20 cellular contexts compared by ENCODE assay signal in genomic region chr18:78798402-78799175, GRCh38.
"Had no signal": no experiment of that assay in that cellular context is flagged by ENCODE, and none has a peak within 500 bp of the region (broad histone marks: within the 10 kb centered on the region; RNA-seq: fewer than 3 reads in every experiment).

No MANE protein-coding gene starts in this region.

- ATAC-seq: heart right ventricle; mucosa of descending colon; naive thymus-derived CD4-positive, alpha-beta T cell; pancreas; psoas muscle; right lobe of liver; stimulated activated memory B cell treated with anti-CD40 and anti-IgM and Interleukin-4, amounts not matched to agents 10 μg/mL and 1 μg/mL and 100 μg/mL, for 72 hours had no signal

- H3K27ac ChIP-seq: heart right ventricle, hepatocyte, left ventricle myocardium inferior, pancreas, psoas muscle, right lobe of liver, tibial nerve, vagina had no signal

- H3K4me1 ChIP-seq: heart right ventricle, left ventricle myocardium inferior, pancreas, psoas muscle, right lobe of liver, tibial nerve, vagina had no signal

- H3K27me3 ChIP-seq: hepatocyte, pancreas, right lobe of liver, tibial nerve, vagina had no signal

- H3K4me3 ChIP-seq: heart right ventricle, hepatocyte, left ventricle myocardium inferior, mucosa of descending colon, pancreas, psoas muscle, right lobe of liver, tibial nerve, vagina had no signal

- DNase-seq: heart right ventricle; islet precursor cell; left ventricle myocardium inferior; midbrain; mucosa of descending colon; naive thymus-derived CD4-positive, alpha-beta T cell; nucleus accumbens; pancreas; psoas muscle; right lobe of liver; small intestine; stimulated activated CD4-positive, alpha-beta T cell treated with anti-CD3 and anti-CD28 coated beads, Interleukin-1b, Interleukin-23, amount 100 ng/mL, for 48 hours; stimulated activated CD4-positive, alpha-beta T cell treated with anti-CD3 and anti-CD28 coated beads, Interleukin-2, amount 100 ng/mL, for 48 hours; stimulated activated CD4-positive, alpha-beta T cell treated with anti-CD3 and anti-CD28 coated beads, Interleukin-4, amount 100 ng/mL, for 4 hours; stimulated activated CD8-positive, alpha-beta memory T cell treated with anti-CD3 and anti-CD28 coated beads, Interleukin-4, amount 100 ng/mL, for 48 hours; substantia nigra had no signal

- H3K36me3 ChIP-seq: heart right ventricle, left ventricle myocardium inferior, pancreas, right lobe of liver, tibial nerve, vagina had no signal

- H3K9me3 ChIP-seq: heart right ventricle, mucosa of descending colon, pancreas, psoas muscle, right lobe of liver, vagina had no signal
